Comparison of ENCODE assay signal across 21 cellular contexts in genomic region chr10:71447676-71448075, GRCh38. TPM values are rescaled to one million over a fixed set of nuclear protein-coding genes. Genes with fewer than 3 reads are reported as not detected.
DNase-seq lines count a peak whose midpoint lies in the region; ATAC-seq, FAIRE-seq and TF ChIP-seq lines count a peak whose summit lies in the region.
"Had no signal": no experiment of that assay in that cellular context is flagged by ENCODE, and none has a peak within 500 bp of the region (broad histone marks: within the 10 kb centered on the region; RNA-seq: fewer than 3 reads in every experiment).

No MANE protein-coding gene starts in this region.

- BruUV-seq in K562 (replicated peaks; lab: Mats Ljungman, UMichigan) = no TSS peak

- H2AFZ ChIP-seq in K562 (ENCODE audit: low read depth, low read length) = no peak overlapping the region
- no peak overlapping the region for H2AFZ ChIP-seq in trophoblast cell (ENCODE audit: insufficient read depth, low read length, poor library complexity)
- H2AFZ ChIP-seq: GM23248 had no signal

- ATAC-seq in K562 (no peak), WTC11 (no peak)

- H2BK120ac ChIP-seq in trophoblast cell (ENCODE audit: insufficient read depth, low read length, poor library complexity) = no peak overlapping the region

- FAIRE-seq in K562 (lab: Jason Lieb, UNC) = no peak

- H3K79me2 ChIP-seq in K562 (ENCODE audit: control insufficient read depth, insufficient read depth, low read length) (no peaks in the 10 kb centered on the region), trophoblast cell (ENCODE audit: control insufficient read depth, insufficient read depth, low read length, poor library complexity) (no peaks in the 10 kb centered on the region)

- no peak overlapping the region for H4K8ac ChIP-seq in trophoblast cell (ENCODE audit: low read depth, low read length)

- H3K23ac ChIP-seq in trophoblast cell (ENCODE audit: low read length) = no peak overlapping the region

- no peak overlapping the region for H3K18ac ChIP-seq in trophoblast cell (ENCODE audit: low read length)

- H3K4me3 Mint-ChIP-seq in WTC11 = no peak overlapping the region
- H3K4me3 Mint-ChIP-seq: B cell had no signal

- no peak for TF ChIP-seq RAD21 in K562 (CRISPR knock-in tag; conservative IDR thresholded peaks at IDR 0.05 in 1 of 2, IDR thresholded peaks at IDR 0.05 in 1 of 2)

- no peak overlapping the region for H2BK5ac ChIP-seq in trophoblast cell (ENCODE audit: low read depth, low read length, poor library complexity)

- H3K9me1 ChIP-seq in K562 (ENCODE audit: control insufficient read depth, insufficient read depth, low read length) = no peaks in the 10 kb centered on the region

- no peaks in the 10 kb centered on the region for H3K9me3 ChIP-seq in K562 (replicated peaks; ENCODE audit: control insufficient read depth, insufficient read depth, low read depth, low read length)
- H3K9me3 ChIP-seq in trophoblast cell (ENCODE audit: insufficient read depth, low read depth, low read length) = no peaks in the 10 kb centered on the region
- H3K9me3 ChIP-seq: Caco-2, HAP-1 had no signal

- no peaks in the 10 kb centered on the region for H3K79me1 ChIP-seq in trophoblast cell (ENCODE audit: low read length)

- CTCF ChIA-PET in K562 (lab: Yijun Ruan, JAX; ENCODE audit: low intra/inter-chr PET ratio) = no interaction called here
- CTCF ChIA-PET in WTC11 (lab: Charles Lee) = no interaction called here

- in situ Hi-C loops in K562 (cut with MboI) = no loop called here

- TF ChIP-seq EP300 in K562 (IDR thresholded peaks at IDR 0.05; ENCODE audit: low read length) = no peak

- DNase-seq in NCI-H510A treated with DMSO at 0.1 percent for 48 hours (lab: John Stamatoyannopoulos, UW) = peak; percentile 35
- no peak for DNase-seq in NCI-H510A (lab: John Stamatoyannopoulos, UW)
- peak; percentile 77 for DNase-seq in HT-29 (ENCODE audit: low spot score)
- no peak for DNase-seq in K562 (ENCODE audit: extremely low read depth in 1 of 4, low spot score in 3 of 4)
- no peak for DNase-seq in trophoblast cell
- no peak for DNase-seq in WTC11 (ENCODE audit: low spot score)
- no peak for DNase-seq in cortex of kidney (lab: John Stamatoyannopoulos, UW)
- DNase-seq: Caco-2; DMS153; GF-D8; GM23248; IMR-90; Kasumi-1; NCI-H1694; NCI-H2081 treated with DMSO at 0.1 percent for 48 hours; NCI-H2227 treated with DMSO at 0.1 percent for 48 hours; NCI-H526 treated with DMSO at 0.1 percent for 48 hours; NK-92 treated with Interleukin-12 subunit alpha and Interleukin-12 subunit beta, amount 100 ng/mL, for 24 hours; SIG-M5 had no signal

- no peak overlapping the region for H3K9ac ChIP-seq in K562 (ENCODE audit: insufficient read depth in 1 of 2, low read depth in 2 of 2, low read length in 2 of 2)
- H3K9ac ChIP-seq in trophoblast cell (ENCODE audit: low read length) = peak overlapping the region; percentile 29
- H3K9ac ChIP-seq: GM23248 had no signal

- H3K27ac Mint-ChIP-seq in WTC11 = no peak overlapping the region
- H3K27ac Mint-ChIP-seq: B cell had no signal

- H3K27me3 Mint-ChIP-seq in WTC11 (ENCODE audit: low read depth) = no peaks in the 10 kb centered on the region; the same call in 1 of the 2 replicates
- H3K27me3 Mint-ChIP-seq: B cell had no signal

- H3K36me3 Mint-ChIP-seq in WTC11 = no peaks in the 10 kb centered on the region

- no peak overlapping the region for H3K4ac ChIP-seq in trophoblast cell (ENCODE audit: low read depth, low read length)

- peaks cover 7% of the 10 kb centered on the region for H3K4me1 Mint-ChIP-seq in WTC11
- H3K4me1 Mint-ChIP-seq: B cell had no signal

- TF ChIP-seq CTCF in K562 (IDR thresholded peaks at IDR 0.05 in 2 of 3, conservative IDR thresholded peaks at IDR 0.05 in 1 of 3; ENCODE audit: insufficient read depth in 2 of 3, low read depth in 1 of 3, low read length in 3 of 3) (no peak), WTC11 (IDR thresholded peaks at IDR 0.05) (no peak)

- H3K14ac ChIP-seq in trophoblast cell (ENCODE audit: low read length) = no peak overlapping the region

- no peaks in the 10 kb centered on the region for H3K9me3 Mint-ChIP-seq in WTC11

- H4K91ac ChIP-seq in trophoblast cell (ENCODE audit: low read depth, low read length) = no peak overlapping the region

- TF ChIP-seq POLR2A in K562 (conservative IDR thresholded peaks at IDR 0.05) = no peak

- no peak overlapping the region for H3K27ac ChIP-seq in K562 (ENCODE audit: extremely low read depth, low read depth, low read length)
- no peak overlapping the region for H3K27ac ChIP-seq in trophoblast cell (ENCODE audit: low read depth, low read length)
- H3K27ac ChIP-seq: GM23248 had no signal

- peaks cover 31 to 84% of the 10 kb centered on the region in 2 experiments for H3K27me3 ChIP-seq in K562 (ENCODE audit: control insufficient read depth in 2 of 2, insufficient read depth in 2 of 2, low read length in 2 of 2)
- H3K27me3 ChIP-seq in trophoblast cell (ENCODE audit: insufficient read depth, low read length) = no peaks in the 10 kb centered on the region

- no peaks in the 10 kb centered on the region for H3K36me3 ChIP-seq in K562 (ENCODE audit: control insufficient read depth, insufficient read depth, low read length)
- no peaks in the 10 kb centered on the region for H3K36me3 ChIP-seq in trophoblast cell (ENCODE audit: control insufficient read depth in 1 of 2, insufficient read depth in 2 of 2, low read length in 2 of 2)
- H3K36me3 ChIP-seq: HAP-1 had no signal

- H2BK12ac ChIP-seq in trophoblast cell (ENCODE audit: low read length) = no peak overlapping the region

- H2AK5ac ChIP-seq in trophoblast cell (ENCODE audit: low read length) = no peak overlapping the region

- H3K4me2 ChIP-seq in K562 (ENCODE audit: insufficient read depth, low read length) (no peak overlapping the region), trophoblast cell (ENCODE audit: low read length) (no peak overlapping the region)

- intact Hi-C loops in K562 (cut with micrococcal nuclease) = no loop called here

- H4K12ac ChIP-seq in trophoblast cell (ENCODE audit: low read depth, low read length) = no peak overlapping the region

- POLR2A ChIA-PET in K562 (lab: Yijun Ruan, JAX) = no interaction called here
- POLR2A ChIA-PET in WTC11 (lab: Charles Lee) = no interaction called here

- H3K4me3 ChIP-seq in K562 (no peak overlapping the region), trophoblast cell (ENCODE audit: low read depth, low read length) (no peak overlapping the region)
- H3K4me3 ChIP-seq: GM23248, HAP-1 had no signal

- no peaks in the 10 kb centered on the region for H3K4me1 ChIP-seq in K562 (replicated peaks in 1 of 2; ENCODE audit: control insufficient read depth in 2 of 2, insufficient read depth in 2 of 2, low read length in 2 of 2)
- no peaks in the 10 kb centered on the region for H3K4me1 ChIP-seq in trophoblast cell (ENCODE audit: control insufficient read depth in 1 of 2, insufficient read depth in 2 of 2, low read length in 2 of 2)
- H3K4me1 ChIP-seq: Caco-2, HAP-1 had no signal

- peaks cover 18% of the 10 kb centered on the region for H4K20me1 ChIP-seq in K562 (replicated peaks; ENCODE audit: control insufficient read depth, insufficient read depth, low read length)

- WGBS in K562 (ENCODE audit: insufficient coverage, low coverage, missing lambda C conversion rate) = 4% methylated on average over 2 of the region's 2 CpGs
- no CpG with 5 or more reads among the region's 2 CpGs for WGBS in trophoblast cell (ENCODE audit: extremely low coverage, insufficient coverage, insufficient read length)

TF ChIP-seq in K562, 482 proteins besides CTCF, POLR2A, EP300 and RAD21 (continues in another document):
- TF ChIP-seq CCNT2 (IDR thresholded peaks at IDR 0.05; ENCODE audit: borderline replicate concordance, extremely low read depth, insufficient read length, low read depth, low read length) (no peak), NFIX (CRISPR knock-in tag; IDR thresholded peaks at IDR 0.05; ENCODE audit: low read depth) (peak; percentile 55), SAP30 (IDR thresholded peaks at IDR 0.05; ENCODE audit: borderline replicate concordance, insufficient read depth, low read depth, low read length, poor library complexity, severe bottlenecking) (no peak), RBM15 (IDR thresholded peaks at IDR 0.05; ENCODE audit: insufficient read depth, low read length) (no peak), PURB (CRISPR knock-in tag; IDR thresholded peaks at IDR 0.05; ENCODE audit: low read depth) (no peak), STAT5A (IDR thresholded peaks at IDR 0.05; ENCODE audit: borderline replicate concordance, low read length) (no peak)

RNA-seq across cellular contexts. Expression of gene CDH23, which starts 51.0 kb away (rescaled TPM):
- 0.05 and 0.63 TPM in 2 replicates for total RNA-seq in HT-29 (2014; rRNA removed; shearing (Covaris generic))
- 0.32 and 1.6 TPM in 2 replicates for total RNA-seq in K562 (2011; cell fraction: chromatin; rRNA removed; ENCODE audit: low replicate concordance)
- total RNA-seq in K562 (2011; cell fraction: nucleolus; rRNA removed) = 0.50 and 0.66 TPM in 2 replicates
- total RNA-seq in K562 (2011; cell fraction: nucleoplasm; rRNA removed) = 0.22 and 0.84 TPM in 2 replicates
- 0.29 and 0.45 TPM in 2 replicates for total RNA-seq in K562 (2014; rRNA removed)
- total RNA-seq in K562 (2014; rRNA removed; fragmentation: Illumina TruSeq; extraction: Trizol) = 0.41 and 0.47 TPM in 2 replicates
- total RNA-seq in K562 (2015; rRNA removed; fragmentation: Illumina TruSeq; extraction: Trizol) = 0.18 and 0.34 TPM in 2 replicates
- 0.47 and 0.53 TPM in 2 replicates for total RNA-seq in K562 (2021)
- polyA plus RNA-seq in K562 (2011; rRNA removed) = 0.15 and 0.71 TPM in 2 replicates
- 0.12 and 1.1 TPM in 2 replicates for polyA plus RNA-seq in K562 (2011; cell fraction: cytosol; rRNA removed)
- 0.67 and 3.2 TPM in 2 replicates for polyA plus RNA-seq in K562 (2011; cell fraction: nucleus; rRNA removed)
- polyA plus RNA-seq in K562 (2012) = 0.42 and 0.94 TPM in 2 replicates
- 0.24 and 0.61 TPM in 2 replicates for polyA plus RNA-seq in K562 (2014; fragmentation: Illumina TruSeq; extraction: Trizol)
- polyA plus RNA-seq in K562 (2014; fragmentation: Nextera tagmentation; extraction: Ambion mirVana) = under 1 TPM; 0.34 to 0.36 TPM
- 0.43 and 1.2 TPM in 2 replicates for polyA plus RNA-seq in K562 (2014; rRNA removed)
- 0.42 TPM in 1 of 2 replicates, not detected in the other for polyA minus RNA-seq in K562 (2011; rRNA and poly(A)+ RNA removed)
- 0.95 TPM in 1 of 2 replicates, not detected in the other for polyA minus RNA-seq in K562 (2011; cell fraction: cytosol; rRNA and poly(A)+ RNA removed)
- 0.44 and 0.54 TPM in 2 replicates for polyA minus RNA-seq in K562 (2011; cell fraction: nucleus; rRNA and poly(A)+ RNA removed)
- 0.07 and 0.10 TPM in 2 replicates for polyA plus RNA-seq in trophoblast cell (2013)
- 2.1 to 3.1 TPM (median 2.9 TPM) in 3 replicates for total RNA-seq in WTC11 (2021)
- total RNA-seq: GM23248 had no signal

Comparison
In these comparisons a context has a peak if more than half of its experiments do, and no peak if none do; other contexts are left out.
1. DNase-seq: peak in NCI-H510A treated with DMSO at 0.1 percent for 48 hours (single experiment) and HT-29 (single experiment); none in NCI-H510A (single experiment), K562 (0 of 4), trophoblast cell (0 of 2), WTC11 (single experiment) and cortex of kidney (single experiment).